9 cellular contexts compared by ENCODE assay signal in the genomic region with DNA sequence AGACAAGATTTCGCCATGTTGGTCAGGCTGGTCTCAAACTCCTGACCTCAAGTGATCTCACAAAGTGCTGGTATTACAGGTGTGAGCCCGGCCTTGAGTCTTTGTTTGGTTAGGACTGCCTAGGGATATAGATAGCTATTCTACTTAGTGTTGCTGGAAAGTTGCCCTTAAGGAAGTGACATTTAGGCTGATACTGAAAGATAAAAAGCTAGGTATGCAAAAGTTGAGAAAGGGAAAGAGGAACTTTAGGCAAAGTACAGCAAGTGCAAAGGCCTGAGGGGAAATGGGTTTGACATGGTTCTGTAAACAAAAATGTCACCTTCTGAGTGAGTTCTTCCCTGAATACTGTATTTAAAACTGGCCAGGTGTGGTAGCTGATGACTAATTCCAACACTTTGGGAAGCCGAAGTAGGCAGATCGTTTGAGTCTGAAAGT.
DNase-seq lines count a peak whose midpoint lies in the region; ATAC-seq and TF ChIP-seq lines count a peak whose summit lies in the region.
"Had no signal": no experiment of that assay in that cellular context is flagged by ENCODE, and none has a peak within 500 bp of the region (broad histone marks: within the 10 kb centered on the region; RNA-seq: fewer than 3 reads in every experiment).

No MANE protein-coding gene starts in this region.

- no peak for DNase-seq in activated naive CD4-positive, alpha-beta T cell (lab: John Stamatoyannopoulos, UW)
- DNase-seq in type B pancreatic cell (ENCODE audit: extremely low spot score, unreplicated experiment) (no peak), posterior vena cava (ENCODE audit: low spot score) (no peak), NCI-H2227 treated with DMSO at 0.1 percent for 48 hours (lab: John Stamatoyannopoulos, UW) (no peak)
- DNase-seq in stimulated activated CD4-positive, alpha-beta T cell treated with anti-CD3 and anti-CD28 coated beads, Interleukin-15, amount 100 ng/mL, for 24 hours = no peak
- DNase-seq: heart left ventricle had no signal

- peak overlapping the region; percentile 38 for H3K27ac ChIP-seq in adipose tissue (ENCODE audit: low read depth, low read length)

- H3K27me3 Mint-ChIP-seq in activated naive CD4-positive, alpha-beta T cell treated with anti-CD3 and anti-CD28 coated beads, Interleukin-2, amount 50 U/mL, for 24 hours = no peaks in the 10 kb centered on the region
- H3K27me3 Mint-ChIP-seq in type B pancreatic cell = no peaks in the 10 kb centered on the region

- peak overlapping the region; percentile 77 for H3K27ac Mint-ChIP-seq in activated naive CD4-positive, alpha-beta T cell treated with anti-CD3 and anti-CD28 coated beads, Interleukin-2, amount 50 U/mL, for 24 hours
- H3K27ac Mint-ChIP-seq in type B pancreatic cell = peak overlapping the region; percentile 77

- no peak overlapping the region for H3K4me3 Mint-ChIP-seq in activated naive CD4-positive, alpha-beta T cell treated with anti-CD3 and anti-CD28 coated beads, Interleukin-2, amount 50 U/mL, for 24 hours
- H3K4me3 Mint-ChIP-seq in type B pancreatic cell = no peak overlapping the region

- intact Hi-C loops in posterior vena cava (cut with DNase I) = no loop called here

- H3K4me1 Mint-ChIP-seq in activated naive CD4-positive, alpha-beta T cell treated with anti-CD3 and anti-CD28 coated beads, Interleukin-2, amount 50 U/mL, for 24 hours = peaks cover 68% of the 10 kb centered on the region
- peaks cover 45% of the 10 kb centered on the region for H3K4me1 Mint-ChIP-seq in type B pancreatic cell (ENCODE audit: unreplicated experiment)

- TF ChIP-seq CTCF in type B pancreatic cell (conservative IDR thresholded peaks at IDR 0.05) = no peak

- ATAC-seq in HG03460 (IDR thresholded peaks at IDR 0.05; ENCODE audit: unreplicated experiment) = peak; percentile 66

- H3K9me3 Mint-ChIP-seq in activated naive CD4-positive, alpha-beta T cell treated with anti-CD3 and anti-CD28 coated beads, Interleukin-2, amount 50 U/mL, for 24 hours = no peaks in the 10 kb centered on the region
- no peaks in the 10 kb centered on the region for H3K9me3 Mint-ChIP-seq in type B pancreatic cell

- peaks cover 12% of the 10 kb centered on the region for H3K36me3 Mint-ChIP-seq in activated naive CD4-positive, alpha-beta T cell treated with anti-CD3 and anti-CD28 coated beads, Interleukin-2, amount 50 U/mL, for 24 hours
- H3K36me3 Mint-ChIP-seq in type B pancreatic cell = peaks cover 10% of the 10 kb centered on the region

- 37 to 48% (median 46%) methylated on average over 4 of the region's 4 CpGs for whole genome bisulfite sequencing in adipose tissue, 3 donors
